In the genomic region with DNA sequence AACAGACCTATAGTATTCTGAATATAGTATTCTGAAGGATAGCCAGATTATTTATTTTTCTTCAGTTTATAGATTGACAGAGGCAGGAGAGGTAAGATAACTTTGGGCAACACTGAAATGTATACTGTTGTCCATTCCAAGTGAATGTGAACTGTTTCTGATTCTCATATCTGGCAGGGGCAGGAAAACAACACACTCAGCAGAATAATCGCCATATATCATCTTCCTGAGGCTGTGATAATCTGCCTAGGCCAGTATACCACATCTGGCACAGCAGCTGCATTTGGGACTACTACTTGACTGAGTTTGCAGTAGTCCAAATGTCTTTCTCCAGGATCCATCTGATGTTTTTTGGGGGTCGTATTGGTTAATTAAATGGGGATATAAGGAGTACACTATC, we compare ENCODE assay signal across 3 cellular contexts.
A peak's percentile ranks its signal among the peaks of the same experiment; 100 is the strongest.
TF ChIP-seq lines count a peak whose summit lies in the region.

No MANE protein-coding gene starts in this region.

TF ChIP-seq in HepG2, 621 proteins besides CTCF, POLR2A, EP300 and RAD21:
- peak; percentile 75 for TF ChIP-seq MAFF (IDR thresholded peaks at IDR 0.05; ENCODE audit: low read depth, low read length)
- TF ChIP-seq, protein P1, sequence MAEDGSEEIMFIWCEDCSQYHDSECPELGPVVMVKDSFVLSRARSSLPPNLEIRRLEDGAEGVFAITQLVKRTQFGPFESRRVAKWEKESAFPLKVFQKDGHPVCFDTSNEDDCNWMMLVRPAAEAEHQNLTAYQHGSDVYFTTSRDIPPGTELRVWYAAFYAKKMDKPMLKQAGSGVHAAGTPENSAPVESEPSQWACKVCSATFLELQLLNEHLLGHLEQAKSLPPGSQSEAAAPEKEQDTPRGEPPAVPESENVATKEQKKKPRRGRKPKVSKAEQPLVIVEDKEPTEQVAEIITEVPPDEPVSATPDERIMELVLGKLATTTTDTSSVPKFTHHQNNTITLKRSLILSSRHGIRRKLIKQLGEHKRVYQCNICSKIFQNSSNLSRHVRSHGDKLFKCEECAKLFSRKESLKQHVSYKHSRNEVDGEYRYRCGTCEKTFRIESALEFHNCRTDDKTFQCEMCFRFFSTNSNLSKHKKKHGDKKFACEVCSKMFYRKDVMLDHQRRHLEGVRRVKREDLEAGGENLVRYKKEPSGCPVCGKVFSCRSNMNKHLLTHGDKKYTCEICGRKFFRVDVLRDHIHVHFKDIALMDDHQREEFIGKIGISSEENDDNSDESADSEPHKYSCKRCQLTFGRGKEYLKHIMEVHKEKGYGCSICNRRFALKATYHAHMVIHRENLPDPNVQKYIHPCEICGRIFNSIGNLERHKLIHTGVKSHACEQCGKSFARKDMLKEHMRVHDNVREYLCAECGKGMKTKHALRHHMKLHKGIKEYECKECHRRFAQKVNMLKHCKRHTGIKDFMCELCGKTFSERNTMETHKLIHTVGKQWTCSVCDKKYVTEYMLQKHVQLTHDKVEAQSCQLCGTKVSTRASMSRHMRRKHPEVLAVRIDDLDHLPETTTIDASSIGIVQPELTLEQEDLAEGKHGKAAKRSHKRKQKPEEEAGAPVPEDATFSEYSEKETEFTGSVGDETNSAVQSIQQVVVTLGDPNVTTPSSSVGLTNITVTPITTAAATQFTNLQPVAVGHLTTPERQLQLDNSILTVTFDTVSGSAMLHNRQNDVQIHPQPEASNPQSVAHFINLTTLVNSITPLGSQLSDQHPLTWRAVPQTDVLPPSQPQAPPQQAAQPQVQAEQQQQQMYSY (CRISPR knock-in tag; IDR thresholded peaks at IDR 0.05): no peak
- TF ChIP-seq KDM2A (CRISPR knock-in tag; IDR thresholded peaks at IDR 0.05; ENCODE audit: borderline replicate concordance, low read depth): no peak
- TF ChIP-seq MAFK (conservative IDR thresholded peaks at IDR 0.05 in 1 of 2, IDR thresholded peaks at IDR 0.05 in 1 of 2; ENCODE audit: low read length in 2 of 2): peak; percentile 59 to 84; a peak in 3 of 4 replicates

TF ChIP-seq in IMR-90, 13 proteins besides CTCF, POLR2A, EP300 and RAD21:
- TF ChIP-seq BHLHE40 (IDR thresholded peaks at IDR 0.05; ENCODE audit: low read depth, low read length): no peak
- TF ChIP-seq RFX5 (IDR thresholded peaks at IDR 0.05; ENCODE audit: low read depth, low read length): no peak
- no peak for TF ChIP-seq CEBPB (IDR thresholded peaks at IDR 0.05; ENCODE audit: low read depth, low read length)
- peak; percentile 59 for TF ChIP-seq MAFK (IDR thresholded peaks at IDR 0.05; ENCODE audit: low read depth, low read length)
- no peak for TF ChIP-seq CHD1 (IDR thresholded peaks at IDR 0.05; ENCODE audit: low read depth, low read length)
- TF ChIP-seq FOS (IDR thresholded peaks at IDR 0.05; ENCODE audit: low read depth, low read length): no peak
TF ChIP-seq in IMR-90: peak in this region for 1.

TF ChIP-seq in K562, 482 proteins besides CTCF, POLR2A, EP300 and RAD21 (continues in another document):
- TF ChIP-seq SRSF3 (IDR thresholded peaks at IDR 0.05; ENCODE audit: insufficient read depth, low read length): no peak
- no peak for TF ChIP-seq NR2F6 (CRISPR knock-in tag; IDR thresholded peaks at IDR 0.05)
- TF ChIP-seq EP400 (IDR thresholded peaks at IDR 0.05): no peak
- peak; percentile 46; the same call in 1 of the 2 replicates for TF ChIP-seq FOXM1 (IDR thresholded peaks at IDR 0.05; ENCODE audit: low read depth)
- TF ChIP-seq FOXM1 (CRISPR knock-in tag; IDR thresholded peaks at IDR 0.05; ENCODE audit: low read depth): no peak
- peak; percentile 74 for TF ChIP-seq MEIS2 (IDR thresholded peaks at IDR 0.05; ENCODE audit: partially characterized antibody)
- no peak for TF ChIP-seq SIX5 (IDR thresholded peaks at IDR 0.05; ENCODE audit: borderline replicate concordance in 1 of 2, insufficient read depth in 1 of 2, low read depth in 1 of 2, low read length in 2 of 2)
- TF ChIP-seq, protein P2, sequence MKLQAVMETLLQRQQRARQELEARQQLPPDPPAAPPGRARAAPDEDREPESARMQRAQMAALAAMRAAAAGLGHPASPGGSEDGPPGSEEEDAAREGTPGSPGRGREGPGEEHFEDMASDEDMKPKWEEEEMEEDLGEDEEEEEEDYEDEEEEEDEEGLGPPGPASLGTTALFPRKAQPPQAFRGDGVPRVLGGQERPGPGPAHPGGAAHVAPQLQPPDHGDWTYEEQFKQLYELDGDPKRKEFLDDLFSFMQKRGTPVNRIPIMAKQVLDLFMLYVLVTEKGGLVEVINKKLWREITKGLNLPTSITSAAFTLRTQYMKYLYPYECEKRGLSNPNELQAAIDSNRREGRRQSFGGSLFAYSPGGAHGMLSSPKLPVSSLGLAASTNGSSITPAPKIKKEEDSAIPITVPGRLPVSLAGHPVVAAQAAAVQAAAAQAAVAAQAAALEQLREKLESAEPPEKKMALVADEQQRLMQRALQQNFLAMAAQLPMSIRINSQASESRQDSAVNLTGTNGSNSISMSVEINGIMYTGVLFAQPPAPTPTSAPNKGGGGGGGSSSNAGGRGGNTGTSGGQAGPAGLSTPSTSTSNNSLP (IDR thresholded peaks at IDR 0.05; ENCODE audit: borderline replicate concordance, low read depth, low read length): no peak
- TF ChIP-seq, protein P3, sequence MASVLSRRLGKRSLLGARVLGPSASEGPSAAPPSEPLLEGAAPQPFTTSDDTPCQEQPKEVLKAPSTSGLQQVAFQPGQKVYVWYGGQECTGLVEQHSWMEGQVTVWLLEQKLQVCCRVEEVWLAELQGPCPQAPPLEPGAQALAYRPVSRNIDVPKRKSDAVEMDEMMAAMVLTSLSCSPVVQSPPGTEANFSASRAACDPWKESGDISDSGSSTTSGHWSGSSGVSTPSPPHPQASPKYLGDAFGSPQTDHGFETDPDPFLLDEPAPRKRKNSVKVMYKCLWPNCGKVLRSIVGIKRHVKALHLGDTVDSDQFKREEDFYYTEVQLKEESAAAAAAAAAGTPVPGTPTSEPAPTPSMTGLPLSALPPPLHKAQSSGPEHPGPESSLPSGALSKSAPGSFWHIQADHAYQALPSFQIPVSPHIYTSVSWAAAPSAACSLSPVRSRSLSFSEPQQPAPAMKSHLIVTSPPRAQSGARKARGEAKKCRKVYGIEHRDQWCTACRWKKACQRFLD (CRISPR knock-in tag; IDR thresholded peaks at IDR 0.05): peak; percentile 59; the same call in 1 of the 2 replicates
- peak; percentile 85 for TF ChIP-seq CBFA2T2 (conservative IDR thresholded peaks at IDR 0.05)
- TF ChIP-seq FOXJ3 (CRISPR knock-in tag; IDR thresholded peaks at IDR 0.05): no peak
- no peak for TF ChIP-seq CCAR2 (IDR thresholded peaks at IDR 0.05; ENCODE audit: low read depth, low read length)
- peak; percentile 84 for TF ChIP-seq MAFK (IDR thresholded peaks at IDR 0.05; ENCODE audit: low read length)
- TF ChIP-seq, protein P4, sequence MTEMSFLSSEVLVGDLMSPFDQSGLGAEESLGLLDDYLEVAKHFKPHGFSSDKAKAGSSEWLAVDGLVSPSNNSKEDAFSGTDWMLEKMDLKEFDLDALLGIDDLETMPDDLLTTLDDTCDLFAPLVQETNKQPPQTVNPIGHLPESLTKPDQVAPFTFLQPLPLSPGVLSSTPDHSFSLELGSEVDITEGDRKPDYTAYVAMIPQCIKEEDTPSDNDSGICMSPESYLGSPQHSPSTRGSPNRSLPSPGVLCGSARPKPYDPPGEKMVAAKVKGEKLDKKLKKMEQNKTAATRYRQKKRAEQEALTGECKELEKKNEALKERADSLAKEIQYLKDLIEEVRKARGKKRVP (CRISPR knock-in tag; IDR thresholded peaks at IDR 0.05): no peak
- TF ChIP-seq TARDBP (IDR thresholded peaks at IDR 0.05): no peak
- peak; percentile 62; the same call in 1 of the 2 replicates for TF ChIP-seq KLF16 (IDR thresholded peaks at IDR 0.05)
- TF ChIP-seq, protein P5, sequence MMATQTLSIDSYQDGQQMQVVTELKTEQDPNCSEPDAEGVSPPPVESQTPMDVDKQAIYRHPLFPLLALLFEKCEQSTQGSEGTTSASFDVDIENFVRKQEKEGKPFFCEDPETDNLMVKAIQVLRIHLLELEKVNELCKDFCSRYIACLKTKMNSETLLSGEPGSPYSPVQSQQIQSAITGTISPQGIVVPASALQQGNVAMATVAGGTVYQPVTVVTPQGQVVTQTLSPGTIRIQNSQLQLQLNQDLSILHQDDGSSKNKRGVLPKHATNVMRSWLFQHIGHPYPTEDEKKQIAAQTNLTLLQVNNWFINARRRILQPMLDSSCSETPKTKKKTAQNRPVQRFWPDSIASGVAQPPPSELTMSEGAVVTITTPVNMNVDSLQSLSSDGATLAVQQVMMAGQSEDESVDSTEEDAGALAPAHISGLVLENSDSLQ (IDR thresholded peaks at IDR 0.05): peak; percentile 51
- TF ChIP-seq TCF3 (CRISPR knock-in tag; IDR thresholded peaks at IDR 0.05): peak; percentile 68
- TF ChIP-seq CBFA2T3 (IDR thresholded peaks at IDR 0.05): peak; percentile 89
- no peak for TF ChIP-seq SLC30A9 (CRISPR knock-in tag; IDR thresholded peaks at IDR 0.05)
- no peak for TF ChIP-seq PURB (CRISPR knock-in tag; IDR thresholded peaks at IDR 0.05; ENCODE audit: low read depth)
- peak; percentile 29; the same call in 1 of the 2 replicates for TF ChIP-seq SMARCA4 (IDR thresholded peaks at IDR 0.05)
- TF ChIP-seq MAFF (IDR thresholded peaks at IDR 0.05; ENCODE audit: low read length): peak; percentile 90
- TF ChIP-seq NFIC (IDR thresholded peaks at IDR 0.05): peak; percentile 53
- TF ChIP-seq COPS2 (conservative IDR thresholded peaks at IDR 0.05): no peak
- peak; percentile 97 for TF ChIP-seq MAFG (tag; conservative IDR thresholded peaks at IDR 0.05)
- no peak for TF ChIP-seq GTF2E2 (tag; IDR thresholded peaks at IDR 0.05)
- TF ChIP-seq, protein P6, sequence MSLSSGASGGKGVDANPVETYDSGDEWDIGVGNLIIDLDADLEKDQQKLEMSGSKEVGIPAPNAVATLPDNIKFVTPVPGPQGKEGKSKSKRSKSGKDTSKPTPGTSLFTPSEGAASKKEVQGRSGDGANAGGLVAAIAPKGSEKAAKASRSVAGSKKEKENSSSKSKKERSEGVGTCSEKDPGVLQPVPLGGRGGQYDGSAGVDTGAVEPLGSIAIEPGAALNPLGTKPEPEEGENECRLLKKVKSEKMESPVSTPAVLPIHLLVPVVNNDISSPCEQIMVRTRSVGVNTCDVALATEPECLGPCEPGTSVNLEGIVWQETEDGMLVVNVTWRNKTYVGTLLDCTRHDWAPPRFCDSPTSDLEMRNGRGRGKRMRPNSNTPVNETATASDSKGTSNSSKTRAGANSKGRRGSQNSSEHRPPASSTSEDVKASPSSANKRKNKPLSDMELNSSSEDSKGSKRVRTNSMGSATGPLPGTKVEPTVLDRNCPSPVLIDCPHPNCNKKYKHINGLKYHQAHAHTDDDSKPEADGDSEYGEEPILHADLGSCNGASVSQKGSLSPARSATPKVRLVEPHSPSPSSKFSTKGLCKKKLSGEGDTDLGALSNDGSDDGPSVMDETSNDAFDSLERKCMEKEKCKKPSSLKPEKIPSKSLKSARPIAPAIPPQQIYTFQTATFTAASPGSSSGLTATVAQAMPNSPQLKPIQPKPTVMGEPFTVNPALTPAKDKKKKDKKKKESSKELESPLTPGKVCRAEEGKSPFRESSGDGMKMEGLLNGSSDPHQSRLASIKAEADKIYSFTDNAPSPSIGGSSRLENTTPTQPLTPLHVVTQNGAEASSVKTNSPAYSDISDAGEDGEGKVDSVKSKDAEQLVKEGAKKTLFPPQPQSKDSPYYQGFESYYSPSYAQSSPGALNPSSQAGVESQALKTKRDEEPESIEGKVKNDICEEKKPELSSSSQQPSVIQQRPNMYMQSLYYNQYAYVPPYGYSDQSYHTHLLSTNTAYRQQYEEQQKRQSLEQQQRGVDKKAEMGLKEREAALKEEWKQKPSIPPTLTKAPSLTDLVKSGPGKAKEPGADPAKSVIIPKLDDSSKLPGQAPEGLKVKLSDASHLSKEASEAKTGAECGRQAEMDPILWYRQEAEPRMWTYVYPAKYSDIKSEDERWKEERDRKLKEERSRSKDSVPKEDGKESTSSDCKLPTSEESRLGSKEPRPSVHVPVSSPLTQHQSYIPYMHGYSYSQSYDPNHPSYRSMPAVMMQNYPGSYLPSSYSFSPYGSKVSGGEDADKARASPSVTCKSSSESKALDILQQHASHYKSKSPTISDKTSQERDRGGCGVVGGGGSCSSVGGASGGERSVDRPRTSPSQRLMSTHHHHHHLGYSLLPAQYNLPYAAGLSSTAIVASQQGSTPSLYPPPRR (CRISPR knock-in tag; IDR thresholded peaks at IDR 0.05; ENCODE audit: borderline replicate concordance): no peak
- TF ChIP-seq C11orf30 (IDR thresholded peaks at IDR 0.05; ENCODE audit: low read depth): peak; percentile 96
- peak; percentile 65 for TF ChIP-seq NCOR1 (IDR thresholded peaks at IDR 0.05)
- TF ChIP-seq, protein P7, sequence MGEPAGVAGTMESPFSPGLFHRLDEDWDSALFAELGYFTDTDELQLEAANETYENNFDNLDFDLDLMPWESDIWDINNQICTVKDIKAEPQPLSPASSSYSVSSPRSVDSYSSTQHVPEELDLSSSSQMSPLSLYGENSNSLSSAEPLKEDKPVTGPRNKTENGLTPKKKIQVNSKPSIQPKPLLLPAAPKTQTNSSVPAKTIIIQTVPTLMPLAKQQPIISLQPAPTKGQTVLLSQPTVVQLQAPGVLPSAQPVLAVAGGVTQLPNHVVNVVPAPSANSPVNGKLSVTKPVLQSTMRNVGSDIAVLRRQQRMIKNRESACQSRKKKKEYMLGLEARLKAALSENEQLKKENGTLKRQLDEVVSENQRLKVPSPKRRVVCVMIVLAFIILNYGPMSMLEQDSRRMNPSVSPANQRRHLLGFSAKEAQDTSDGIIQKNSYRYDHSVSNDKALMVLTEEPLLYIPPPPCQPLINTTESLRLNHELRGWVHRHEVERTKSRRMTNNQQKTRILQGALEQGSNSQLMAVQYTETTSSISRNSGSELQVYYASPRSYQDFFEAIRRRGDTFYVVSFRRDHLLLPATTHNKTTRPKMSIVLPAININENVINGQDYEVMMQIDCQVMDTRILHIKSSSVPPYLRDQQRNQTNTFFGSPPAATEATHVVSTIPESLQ (CRISPR knock-in tag; IDR thresholded peaks at IDR 0.05): no peak
- TF ChIP-seq, protein P8, sequence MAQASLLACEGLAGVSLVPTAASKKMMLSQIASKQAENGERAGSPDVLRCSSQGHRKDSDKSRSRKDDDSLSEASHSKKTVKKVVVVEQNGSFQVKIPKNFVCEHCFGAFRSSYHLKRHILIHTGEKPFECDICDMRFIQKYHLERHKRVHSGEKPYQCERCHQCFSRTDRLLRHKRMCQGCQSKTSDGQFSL (CRISPR knock-in tag; IDR thresholded peaks at IDR 0.05): no peak
- TF ChIP-seq, protein P8 (tag; IDR thresholded peaks at IDR 0.05): no peak
- 0 out of 2 replicates have a peak, but pooled peaks have one; percentile 30 for TF ChIP-seq ZNF197 (CRISPR knock-in tag; IDR thresholded peaks at IDR 0.05; ENCODE audit: low read depth)
